ENCODE assay signal across 16 cellular contexts in the genomic region with DNA sequence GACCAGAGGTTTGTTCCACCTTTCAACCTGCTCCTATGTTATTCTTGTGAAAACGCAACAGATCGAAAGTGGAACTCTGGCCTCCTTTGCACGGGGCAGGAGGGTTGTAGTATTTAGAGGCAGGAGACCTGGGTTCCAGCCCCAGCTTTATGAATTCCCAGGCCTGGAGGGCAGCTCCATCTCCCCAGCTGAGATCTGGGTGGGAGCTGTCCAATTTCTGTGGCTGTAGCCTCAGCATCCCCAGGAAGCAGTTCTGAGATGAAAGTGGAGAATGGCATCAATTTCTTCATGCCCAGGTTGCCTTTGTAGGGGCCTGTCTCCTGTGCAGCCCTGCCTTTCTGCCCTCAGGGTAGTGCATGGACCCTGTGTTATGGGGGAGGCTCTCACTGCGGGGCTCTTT. TPM values are rescaled to one million over a fixed set of nuclear protein-coding genes. Genes with fewer than 3 reads are reported as not detected.
DNase-seq lines count a peak whose midpoint lies in the region; ATAC-seq and TF ChIP-seq lines count a peak whose summit lies in the region.
"Had no signal": no experiment of that assay in that cellular context is flagged by ENCODE, and none has a peak within 500 bp of the region (broad histone marks: within the 10 kb centered on the region; RNA-seq: fewer than 3 reads in every experiment).

No MANE protein-coding gene starts in this region.

- H4K20me1 ChIP-seq in osteoblast (ENCODE audit: insufficient read depth, low read length): peaks cover 20% of the 10 kb centered on the region

- no peaks in the 10 kb centered on the region for H3K27me3 ChIP-seq in left ventricle myocardium inferior (ENCODE audit: low read depth)
- H3K27me3 ChIP-seq in osteoblast (ENCODE audit: insufficient read depth, low read length): no peaks in the 10 kb centered on the region
- H3K27me3 ChIP-seq: heart left ventricle, right atrium auricular region, testis had no signal

- peaks cover 19% of the 10 kb centered on the region for H3K4me1 Mint-ChIP-seq in activated T-helper 17 cell treated with anti-CD3 and anti-CD28 coated beads, Interleukin-2, amount 50 U/mL, for 72 hours

- ATAC-seq in Right ventricle myocardium superior (ENCODE audit: poor library complexity): no peak
- ATAC-seq in activated T-helper 17 cell treated with anti-CD3 and anti-CD28 coated beads, Interleukin-2, amount 50 U/mL, for 72 hours (replicated peaks): no peak
- ATAC-seq: activated CD4-positive, alpha-beta T cell treated with anti-CD3 and anti-CD28 coated beads for 36 hours; esophagus mucosa had no signal

- H3K36me3 ChIP-seq in left ventricle myocardium inferior (no peaks in the 10 kb centered on the region), mesodermal cell (ENCODE audit: control insufficient read depth, insufficient read depth, low read length) (peaks cover 65% of the 10 kb centered on the region), osteoblast (ENCODE audit: insufficient read depth, low read length) (no peaks in the 10 kb centered on the region)
- H3K36me3 ChIP-seq: heart left ventricle, right atrium auricular region had no signal

- WGBS in mesodermal cell (ENCODE audit: insufficient coverage in 2 of 2), 2 experiments: 100% methylated on average over 1 to 4 of the region's 4 CpGs

- intact Hi-C loops in left ventricle myocardium inferior (cut with micrococcal nuclease) (no loop called here), Right ventricle myocardium superior (cut with DNase I) (no loop called here)

- no peak for DNase-seq in left ventricle myocardium inferior
- DNase-seq in Right ventricle myocardium superior: no peak
- DNase-seq in GM10248 (ENCODE audit: extremely low spot score): no peak
- DNase-seq in NCI-H1930 (lab: John Stamatoyannopoulos, UW): no peak
- DNase-seq in osteoblast (ENCODE audit: insufficient read length, low spot score, missing footprints): no peak
- DNase-seq in NCI-H82 (lab: John Stamatoyannopoulos, UW): no peak
- DNase-seq: activated CD4-positive, alpha-beta T cell treated with anti-CD3 and anti-CD28 coated beads for 36 hours; cortex of kidney; NCI-H187; stimulated activated CD4-positive, alpha-beta T cell treated with anti-CD3 and anti-CD28 coated beads, Interleukin-1b, Interleukin-23, amount 100 ng/mL, for 48 hours had no signal

- no peaks in the 10 kb centered on the region for H3K9me3 Mint-ChIP-seq in activated T-helper 17 cell treated with anti-CD3 and anti-CD28 coated beads, Interleukin-2, amount 50 U/mL, for 72 hours

- peak overlapping the region; percentile 11 for H3K4me3 Mint-ChIP-seq in activated T-helper 17 cell treated with anti-CD3 and anti-CD28 coated beads, Interleukin-2, amount 50 U/mL, for 72 hours
- H3K4me3 Mint-ChIP-seq: activated CD4-positive, alpha-beta T cell treated with anti-CD3 and anti-CD28 coated beads for 36 hours had no signal

- POLR2A ChIA-PET in GM10248 (lab: Yijun Ruan, JAX): no interaction called here

- no peak overlapping the region for H3K4me3 ChIP-seq in left ventricle myocardium inferior
- H3K4me3 ChIP-seq in mesodermal cell (ENCODE audit: extremely low read depth, insufficient read depth, low read length, poor library complexity, severe bottlenecking): peak overlapping the region; percentile 1
- H3K4me3 ChIP-seq in osteoblast (ENCODE audit: insufficient read depth, low read length): no peak overlapping the region
- H3K4me3 ChIP-seq: heart left ventricle, right atrium auricular region, testis had no signal

- no peaks in the 10 kb centered on the region for H3K27me3 Mint-ChIP-seq in activated T-helper 17 cell treated with anti-CD3 and anti-CD28 coated beads, Interleukin-2, amount 50 U/mL, for 72 hours

- no peak overlapping the region for H2AFZ ChIP-seq in osteoblast (ENCODE audit: low read length)

- no peaks in the 10 kb centered on the region for H3K36me3 Mint-ChIP-seq in activated T-helper 17 cell treated with anti-CD3 and anti-CD28 coated beads, Interleukin-2, amount 50 U/mL, for 72 hours (ENCODE audit: low read depth)

- H3K79me2 ChIP-seq in osteoblast (ENCODE audit: insufficient read depth, low read length): peaks cover 39% of the 10 kb centered on the region

- H3K27ac Mint-ChIP-seq in activated T-helper 17 cell treated with anti-CD3 and anti-CD28 coated beads, Interleukin-2, amount 50 U/mL, for 72 hours: no peak overlapping the region
- H3K27ac Mint-ChIP-seq: activated CD4-positive, alpha-beta T cell treated with anti-CD3 and anti-CD28 coated beads for 36 hours had no signal

- no peak for TF ChIP-seq CTCF in left ventricle myocardium inferior (IDR thresholded peaks at IDR 0.05; ENCODE audit: borderline replicate concordance)
- no peak for TF ChIP-seq CTCF in GM10248 (IDR thresholded peaks at IDR 0.05; ENCODE audit: control extremely low read depth, extremely low read depth, low read depth, missing control alignments)
- no peak for TF ChIP-seq CTCF in osteoblast (IDR thresholded peaks at IDR 0.05; ENCODE audit: extremely low read depth, low read depth, low read length)

- CTCF ChIA-PET in GM10248 (lab: Yijun Ruan, JAX): interaction anchor here (2.2 to 6.9 kb wide), 3 partner anchors 14 to 36 kb away, joined by 10 to 52 read pairs (median 10); a partner anchor contains a TSS

- H3K27ac ChIP-seq in left ventricle myocardium inferior (replicated peaks): peak overlapping the region; percentile 76
- peak overlapping the region; percentile 57 for H3K27ac ChIP-seq in mesodermal cell (ENCODE audit: low read depth, low read length, severe bottlenecking)
- H3K27ac ChIP-seq in osteoblast (ENCODE audit: low read depth, low read length): no peak overlapping the region

- H3K9me3 ChIP-seq in left ventricle myocardium inferior (replicated peaks): no peaks in the 10 kb centered on the region
- no peaks in the 10 kb centered on the region for H3K9me3 ChIP-seq in mesodermal cell (ENCODE audit: control insufficient read depth, low read length)
- no peaks in the 10 kb centered on the region for H3K9me3 ChIP-seq in osteoblast (ENCODE audit: low read depth, low read length)
- H3K9me3 ChIP-seq: heart left ventricle, right atrium auricular region, testis had no signal

- no peak overlapping the region for H3K4me2 ChIP-seq in osteoblast (ENCODE audit: insufficient read depth, low read length)

- H3K4me1 ChIP-seq in left ventricle myocardium inferior (peaks cover 89% of the 10 kb centered on the region), mesodermal cell (ENCODE audit: control insufficient read depth, insufficient read depth, low read length, poor library complexity, severe bottlenecking) (peaks cover 49% of the 10 kb centered on the region), osteoblast (ENCODE audit: insufficient read depth, low read length) (peaks cover 20% of the 10 kb centered on the region)

RNA-seq across cellular contexts. Expression of a gene that starts 4.1 kb away (rescaled TPM):
- total RNA-seq in left ventricle myocardium inferior (25.7 TPM), Right ventricle myocardium superior (20.5 TPM), osteoblast (258 and 275 TPM in 2 replicates)
- 10 to 100 TPM in 1 of 2 donors, 1 to 10 TPM in 1; 9.4 to 58.3 TPM for total RNA-seq in activated T-helper 17 cell treated with anti-CD3 and anti-CD28 coated beads, Interleukin-2, amount 50 U/mL, for 72 hours
- polyA plus RNA-seq in mesodermal cell (2013, experiment 1 of 2): 708 TPM
- polyA plus RNA-seq in mesodermal cell (2013, experiment 2 of 2): 593 TPM

RNA-seq across cellular contexts. Expression of a gene that starts 15.4 kb away (rescaled TPM):
- total RNA-seq in left ventricle myocardium inferior (24.1 TPM), Right ventricle myocardium superior (21.3 TPM), osteoblast (303 and 323 TPM in 2 replicates)
- 10 to 100 TPM in 1 of 2 donors, 1 to 10 TPM in 1; 5.6 to 22.9 TPM for total RNA-seq in activated T-helper 17 cell treated with anti-CD3 and anti-CD28 coated beads, Interleukin-2, amount 50 U/mL, for 72 hours
- 174 TPM for polyA plus RNA-seq in mesodermal cell (2013, experiment 1 of 2)
- polyA plus RNA-seq in mesodermal cell (2013, experiment 2 of 2): 172 TPM

RNA-seq across cellular contexts. Expression of a gene that starts 39.5 kb away (rescaled TPM):
- total RNA-seq in left ventricle myocardium inferior (5.8 TPM), Right ventricle myocardium superior (6.3 TPM), osteoblast (7.7 and 9.0 TPM in 2 replicates)
- 100 to 1,000 TPM in 1 of 2 donors, 10 to 100 TPM in 1; 72.6 to 133 TPM for total RNA-seq in activated T-helper 17 cell treated with anti-CD3 and anti-CD28 coated beads, Interleukin-2, amount 50 U/mL, for 72 hours
- polyA plus RNA-seq in mesodermal cell (2013, experiment 1 of 2): 34.0 TPM
- 29.7 TPM for polyA plus RNA-seq in mesodermal cell (2013, experiment 2 of 2)

RNA-seq across cellular contexts. Expression of a gene that starts 39.8 kb away (rescaled TPM):
- total RNA-seq in left ventricle myocardium inferior (117 TPM), Right ventricle myocardium superior (123 TPM), osteoblast (63.3 and 81.9 TPM in 2 replicates)
- 100 to 1,000 TPM; 135 to 156 TPM for total RNA-seq in activated T-helper 17 cell treated with anti-CD3 and anti-CD28 coated beads, Interleukin-2, amount 50 U/mL, for 72 hours
- polyA plus RNA-seq in mesodermal cell (2013, experiment 1 of 2): 270 TPM
- polyA plus RNA-seq in mesodermal cell (2013, experiment 2 of 2): 257 TPM

RNA-seq across cellular contexts. Expression of a gene that starts 59.1 kb away (rescaled TPM):
- 65.5 TPM for total RNA-seq in left ventricle myocardium inferior
- 76.0 TPM for total RNA-seq in Right ventricle myocardium superior
- total RNA-seq in activated T-helper 17 cell treated with anti-CD3 and anti-CD28 coated beads, Interleukin-2, amount 50 U/mL, for 72 hours: 10 to 100 TPM in 1 of 2 donors, 1 to 10 TPM in 1; 3.6 to 24.7 TPM
- polyA plus RNA-seq in mesodermal cell (2013, experiment 1 of 2): 18.2 TPM
- 12.8 TPM for polyA plus RNA-seq in mesodermal cell (2013, experiment 2 of 2)
- 127 and 144 TPM in 2 replicates for total RNA-seq in osteoblast

Comparison
In these comparisons a context has a peak if more than half of its experiments do, and no peak if none do; other contexts are left out.
1. RNA of a gene that starts 15.4 kb away (total RNA-seq): 303 to 323 TPM in osteoblast; 24.1 TPM in left ventricle myocardium inferior (single experiment), 5.6 to 22.9 TPM in activated T-helper 17 cell treated with anti-CD3 and anti-CD28 coated beads, Interleukin-2, amount 50 U/mL, for 72 hours and 21.3 TPM in Right ventricle myocardium superior (single experiment); every median in the first group is over 10 times any median in the second.